1 cellular context compared by ENCODE assay signal in the genomic region with DNA sequence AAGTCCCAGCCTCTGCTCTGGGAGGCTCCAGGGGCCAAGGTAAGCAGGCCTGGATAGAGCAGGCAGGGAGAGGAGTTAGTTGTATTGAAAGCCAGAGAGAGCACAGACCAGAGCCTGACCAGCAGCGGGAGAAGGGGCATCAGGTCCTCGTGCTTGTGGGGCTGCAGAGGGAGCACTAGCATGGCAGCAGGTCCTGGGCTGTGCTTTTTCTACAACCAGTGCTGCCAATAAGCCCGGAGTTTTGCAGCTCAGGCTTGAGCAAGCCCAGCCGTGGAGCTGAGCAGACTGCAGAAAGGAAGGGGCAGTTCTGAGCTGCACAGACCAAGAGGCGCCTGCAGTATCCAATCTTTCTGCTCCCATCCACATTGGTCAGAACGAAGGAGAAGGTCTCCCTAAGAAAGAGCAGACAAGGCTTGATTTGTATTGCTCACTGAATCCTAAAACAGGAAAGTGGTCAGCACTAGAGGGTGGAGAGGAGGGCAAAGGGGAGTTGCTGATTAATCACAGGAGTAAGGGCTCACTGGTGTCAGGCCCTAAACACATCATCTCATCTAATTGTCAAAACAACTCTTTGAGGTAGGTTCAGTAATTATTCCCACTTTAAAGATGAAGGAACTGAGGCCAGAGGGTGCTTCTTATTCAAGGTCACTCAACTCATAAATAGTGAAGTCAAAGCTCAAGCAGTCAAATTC.
TF ChIP-seq lines count a peak whose summit lies in the region.

No MANE protein-coding gene starts in this region.

TF ChIP-seq in GM23338, 12 proteins besides CTCF, POLR2A, EP300 and RAD21 (continued from another document):
- TF ChIP-seq, protein P1, sequence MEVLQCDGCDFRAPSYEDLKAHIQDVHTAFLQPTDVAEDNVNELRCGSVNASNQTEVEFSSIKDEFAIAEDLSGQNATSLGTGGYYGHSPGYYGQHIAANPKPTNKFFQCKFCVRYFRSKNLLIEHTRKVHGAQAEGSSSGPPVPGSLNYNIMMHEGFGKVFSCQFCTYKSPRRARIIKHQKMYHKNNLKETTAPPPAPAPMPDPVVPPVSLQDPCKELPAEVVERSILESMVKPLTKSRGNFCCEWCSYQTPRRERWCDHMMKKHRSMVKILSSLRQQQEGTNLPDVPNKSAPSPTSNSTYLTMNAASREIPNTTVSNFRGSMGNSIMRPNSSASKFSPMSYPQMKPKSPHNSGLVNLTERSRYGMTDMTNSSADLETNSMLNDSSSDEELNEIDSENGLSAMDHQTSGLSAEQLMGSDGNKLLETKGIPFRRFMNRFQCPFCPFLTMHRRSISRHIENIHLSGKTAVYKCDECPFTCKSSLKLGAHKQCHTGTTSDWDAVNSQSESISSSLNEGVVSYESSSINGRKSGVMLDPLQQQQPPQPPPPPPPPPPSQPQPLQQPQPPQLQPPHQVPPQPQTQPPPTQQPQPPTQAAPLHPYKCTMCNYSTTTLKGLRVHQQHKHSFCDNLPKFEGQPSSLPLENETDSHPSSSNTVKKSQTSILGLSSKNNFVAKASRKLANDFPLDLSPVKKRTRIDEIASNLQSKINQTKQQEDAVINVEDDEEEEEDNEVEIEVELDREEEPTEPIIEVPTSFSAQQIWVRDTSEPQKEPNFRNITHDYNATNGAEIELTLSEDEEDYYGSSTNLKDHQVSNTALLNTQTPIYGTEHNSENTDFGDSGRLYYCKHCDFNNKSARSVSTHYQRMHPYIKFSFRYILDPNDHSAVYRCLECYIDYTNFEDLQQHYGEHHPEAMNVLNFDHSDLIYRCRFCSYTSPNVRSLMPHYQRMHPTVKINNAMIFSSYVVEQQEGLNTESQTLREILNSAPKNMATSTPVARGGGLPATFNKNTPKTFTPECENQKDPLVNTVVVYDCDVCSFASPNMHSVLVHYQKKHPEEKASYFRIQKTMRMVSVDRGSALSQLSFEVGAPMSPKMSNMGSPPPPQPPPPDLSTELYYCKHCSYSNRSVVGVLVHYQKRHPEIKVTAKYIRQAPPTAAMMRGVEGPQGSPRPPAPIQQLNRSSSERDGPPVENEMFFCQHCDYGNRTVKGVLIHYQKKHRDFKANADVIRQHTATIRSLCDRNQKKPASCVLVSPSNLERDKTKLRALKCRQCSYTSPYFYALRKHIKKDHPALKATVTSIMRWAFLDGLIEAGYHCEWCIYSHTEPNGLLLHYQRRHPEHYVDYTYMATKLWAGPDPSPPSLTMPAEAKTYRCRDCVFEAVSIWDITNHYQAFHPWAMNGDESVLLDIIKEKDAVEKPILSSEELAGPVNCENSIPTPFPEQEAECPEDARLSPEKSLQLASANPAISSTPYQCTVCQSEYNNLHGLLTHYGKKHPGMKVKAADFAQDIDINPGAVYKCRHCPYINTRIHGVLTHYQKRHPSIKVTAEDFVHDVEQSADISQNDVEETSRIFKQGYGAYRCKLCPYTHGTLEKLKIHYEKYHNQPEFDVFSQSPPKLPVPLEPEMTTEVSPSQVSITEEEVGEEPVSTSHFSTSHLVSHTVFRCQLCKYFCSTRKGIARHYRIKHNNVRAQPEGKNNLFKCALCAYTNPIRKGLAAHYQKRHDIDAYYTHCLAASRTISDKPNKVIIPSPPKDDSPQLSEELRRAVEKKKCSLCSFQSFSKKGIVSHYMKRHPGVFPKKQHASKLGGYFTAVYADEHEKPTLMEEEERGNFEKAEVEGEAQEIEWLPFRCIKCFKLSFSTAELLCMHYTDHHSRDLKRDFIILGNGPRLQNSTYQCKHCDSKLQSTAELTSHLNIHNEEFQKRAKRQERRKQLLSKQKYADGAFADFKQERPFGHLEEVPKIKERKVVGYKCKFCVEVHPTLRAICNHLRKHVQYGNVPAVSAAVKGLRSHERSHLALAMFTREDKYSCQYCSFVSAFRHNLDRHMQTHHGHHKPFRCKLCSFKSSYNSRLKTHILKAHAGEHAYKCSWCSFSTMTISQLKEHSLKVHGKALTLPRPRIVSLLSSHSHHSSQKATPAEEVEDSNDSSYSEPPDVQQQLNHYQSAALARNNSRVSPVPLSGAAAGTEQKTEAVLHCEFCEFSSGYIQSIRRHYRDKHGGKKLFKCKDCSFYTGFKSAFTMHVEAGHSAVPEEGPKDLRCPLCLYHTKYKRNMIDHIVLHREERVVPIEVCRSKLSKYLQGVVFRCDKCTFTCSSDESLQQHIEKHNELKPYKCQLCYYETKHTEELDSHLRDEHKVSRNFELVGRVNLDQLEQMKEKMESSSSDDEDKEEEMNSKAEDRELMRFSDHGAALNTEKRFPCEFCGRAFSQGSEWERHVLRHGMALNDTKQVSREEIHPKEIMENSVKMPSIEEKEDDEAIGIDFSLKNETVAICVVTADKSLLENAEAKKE (CRISPR knock-in tag; IDR thresholded peaks at IDR 0.05) = no peak
- TF ChIP-seq JUNB (IDR thresholded peaks at IDR 0.05; ENCODE audit: unreplicated experiment) = no peak
- no peak for TF ChIP-seq POLR2AphosphoS5 (IDR thresholded peaks at IDR 0.05; ENCODE audit: low read depth)
